Comparison of ENCODE assay signal across 7 cellular contexts in the genomic region with DNA sequence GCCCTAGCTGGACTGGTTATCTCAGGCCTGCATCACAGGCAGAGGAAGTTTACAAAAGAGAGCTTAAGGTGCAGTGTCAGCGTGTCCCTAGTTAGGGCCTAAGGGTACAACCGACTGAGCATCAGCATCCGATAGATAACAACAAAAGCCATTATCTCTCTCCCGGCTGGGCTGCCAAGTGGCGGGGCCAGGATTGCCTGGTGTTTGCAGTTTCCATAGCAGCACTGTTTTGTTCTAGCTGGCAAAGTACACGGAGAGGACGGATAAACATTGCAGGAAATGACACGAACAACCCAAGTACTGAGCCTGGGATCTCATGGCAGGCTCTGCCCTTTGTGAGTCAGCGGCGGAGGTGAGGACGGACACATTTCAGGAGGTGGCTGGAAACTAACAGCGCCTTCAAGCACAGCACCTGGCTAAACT.
A peak's percentile ranks its signal among the peaks of the same experiment; 100 is the strongest.
DNase-seq lines count a peak whose midpoint lies in the region; ATAC-seq, FAIRE-seq and TF ChIP-seq lines count a peak whose summit lies in the region.

No MANE protein-coding gene starts in this region.

- H3K4me3 ChIP-seq in MG63 (no peak overlapping the region), A673 (ENCODE audit: low read depth, low read length, poor library complexity, severe bottlenecking) (no peak overlapping the region)

- H3K27me3 ChIP-seq in MG63, result no peaks in the 10 kb centered on the region
- H3K27me3 ChIP-seq in A673 (replicated peaks; ENCODE audit: insufficient read depth, low read depth, low read length, poor library complexity), result no peaks in the 10 kb centered on the region

- POLR2A ChIA-PET in A673 (lab: Charles Lee; ENCODE audit: low non-redundant PET), result no interaction called here

- TF ChIP-seq CTCF in A673 (conservative IDR thresholded peaks at IDR 0.05; ENCODE audit: low read depth, low read length), result no peak

- H3K9me3 ChIP-seq in MG63 (no peaks in the 10 kb centered on the region), A673 (ENCODE audit: low read depth, low read length, poor library complexity, severe bottlenecking) (no peaks in the 10 kb centered on the region)

- ATAC-seq in GM21515 (IDR thresholded peaks at IDR 0.05; ENCODE audit: unreplicated experiment), result no peak

- BruUV-seq in A673 (replicated peaks; lab: Mats Ljungman, UMichigan), result no TSS peak

- no peaks in the 10 kb centered on the region for H3K36me3 ChIP-seq in MG63
- no peaks in the 10 kb centered on the region for H3K36me3 ChIP-seq in A673 (ENCODE audit: insufficient read depth, low read length, poor library complexity, severe bottlenecking)

- no peaks in the 10 kb centered on the region for H3K4me1 ChIP-seq in A673 (ENCODE audit: insufficient read depth, low read length, poor library complexity, severe bottlenecking)

- no peak overlapping the region for H3K27ac ChIP-seq in A673 (ENCODE audit: low read depth, low read length, poor library complexity, severe bottlenecking)

- DNase-seq in MG63 (peak; percentile 19), SW 1271 (lab: John Stamatoyannopoulos, UW) (peak; percentile 5 to 68), frontal cortex (ENCODE audit: low spot score in 2 of 2) (peak; percentile 23 to 34), occipital lobe (lab: John Stamatoyannopoulos, UW) (peak; percentile 88), A673 (ENCODE audit: low spot score) (no peak)
- DNase-seq in activated CD4-positive, alpha-beta T cell treated with anti-CD3 and anti-CD28 coated beads for 1 hour, result no peak

- CTCF ChIA-PET in A673 (lab: Charles Lee), result no interaction called here

- FAIRE-seq in frontal cortex (lab: Jason Lieb, UNC), result no peak

- intact Hi-C loops in A673 (cut with micrococcal nuclease; ENCODE audit: unreplicated experiment), result no loop called here

Comparison
In these comparisons a context has a peak if more than half of its experiments do, and no peak if none do; other contexts are left out.
1. DNase-seq: peak in MG63 (single experiment), SW 1271 (2 of 2), frontal cortex (2 of 2) and occipital lobe (single experiment); none in A673 (single experiment) and activated CD4-positive, alpha-beta T cell treated with anti-CD3 and anti-CD28 coated beads for 1 hour (single experiment).